In the genomic region with DNA sequence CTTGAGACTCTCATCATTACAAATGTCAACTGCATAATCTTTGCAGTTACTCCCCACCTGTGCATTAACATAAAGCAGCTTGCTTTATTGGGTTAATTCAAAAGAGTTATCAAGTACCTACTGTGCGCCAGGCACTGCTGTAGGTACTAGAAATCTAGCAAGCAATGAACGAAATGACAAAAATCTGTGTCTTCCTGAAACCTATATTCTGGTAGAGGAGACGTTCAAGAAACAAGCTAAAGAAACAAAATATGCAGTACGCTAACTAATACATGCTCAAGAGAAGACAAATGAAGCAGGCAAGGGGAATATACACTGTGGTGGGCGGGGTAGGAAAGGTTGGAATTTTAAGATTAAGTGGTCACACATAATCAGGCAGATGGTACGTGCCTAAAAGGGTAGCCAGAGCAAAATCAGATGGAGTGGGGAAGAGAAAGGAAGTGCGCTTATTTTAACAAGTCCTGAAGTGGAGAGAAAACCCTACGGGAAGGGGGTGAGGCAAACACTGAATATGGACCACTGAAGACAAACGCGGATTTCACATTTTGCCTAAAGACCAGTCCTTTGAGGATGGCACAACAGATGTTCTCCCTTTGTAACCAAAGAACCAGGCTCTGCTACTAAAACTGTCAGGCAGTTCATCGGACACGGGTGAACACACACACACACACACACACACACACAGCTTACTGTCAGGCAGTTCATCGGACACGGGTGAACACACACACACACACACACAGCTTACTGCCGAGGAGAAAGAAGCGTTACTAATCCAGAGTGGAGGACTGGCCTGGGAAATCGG, we compare ENCODE assay signal across 1 cellular context.
TF ChIP-seq lines count a peak whose summit lies in the region.

No MANE protein-coding gene starts in this region.

TF ChIP-seq in K562, 482 proteins besides CTCF, POLR2A, EP300 and RAD21 (continued from another document):
- TF ChIP-seq, protein P1, sequence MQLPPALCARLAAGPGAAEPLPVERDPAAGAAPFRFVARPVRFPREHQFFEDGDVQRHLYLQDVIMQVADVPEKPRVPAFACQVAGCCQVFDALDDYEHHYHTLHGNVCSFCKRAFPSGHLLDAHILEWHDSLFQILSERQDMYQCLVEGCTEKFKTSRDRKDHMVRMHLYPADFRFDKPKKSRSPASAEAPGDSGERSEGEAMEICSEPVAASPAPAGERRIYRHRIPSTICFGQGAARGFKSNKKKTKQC (CRISPR knock-in tag; IDR thresholded peaks at IDR 0.05) = no peak
- TF ChIP-seq, protein P2, sequence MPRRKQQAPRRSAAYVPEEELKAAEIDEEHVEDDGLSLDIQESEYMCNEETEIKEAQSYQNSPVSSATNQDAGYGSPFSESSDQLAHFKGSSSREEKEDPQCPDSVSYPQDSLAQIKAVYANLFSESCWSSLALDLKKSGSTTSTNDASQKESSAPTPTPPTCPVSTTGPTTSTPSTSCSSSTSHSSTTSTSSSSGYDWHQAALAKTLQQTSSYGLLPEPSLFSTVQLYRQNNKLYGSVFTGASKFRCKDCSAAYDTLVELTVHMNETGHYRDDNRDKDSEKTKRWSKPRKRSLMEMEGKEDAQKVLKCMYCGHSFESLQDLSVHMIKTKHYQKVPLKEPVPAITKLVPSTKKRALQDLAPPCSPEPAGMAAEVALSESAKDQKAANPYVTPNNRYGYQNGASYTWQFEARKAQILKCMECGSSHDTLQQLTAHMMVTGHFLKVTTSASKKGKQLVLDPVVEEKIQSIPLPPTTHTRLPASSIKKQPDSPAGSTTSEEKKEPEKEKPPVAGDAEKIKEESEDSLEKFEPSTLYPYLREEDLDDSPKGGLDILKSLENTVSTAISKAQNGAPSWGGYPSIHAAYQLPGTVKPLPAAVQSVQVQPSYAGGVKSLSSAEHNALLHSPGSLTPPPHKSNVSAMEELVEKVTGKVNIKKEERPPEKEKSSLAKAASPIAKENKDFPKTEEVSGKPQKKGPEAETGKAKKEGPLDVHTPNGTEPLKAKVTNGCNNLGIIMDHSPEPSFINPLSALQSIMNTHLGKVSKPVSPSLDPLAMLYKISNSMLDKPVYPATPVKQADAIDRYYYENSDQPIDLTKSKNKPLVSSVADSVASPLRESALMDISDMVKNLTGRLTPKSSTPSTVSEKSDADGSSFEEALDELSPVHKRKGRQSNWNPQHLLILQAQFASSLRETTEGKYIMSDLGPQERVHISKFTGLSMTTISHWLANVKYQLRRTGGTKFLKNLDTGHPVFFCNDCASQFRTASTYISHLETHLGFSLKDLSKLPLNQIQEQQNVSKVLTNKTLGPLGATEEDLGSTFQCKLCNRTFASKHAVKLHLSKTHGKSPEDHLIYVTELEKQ (CRISPR knock-in tag; IDR thresholded peaks at IDR 0.05) = no peak
- TF ChIP-seq, protein P3, sequence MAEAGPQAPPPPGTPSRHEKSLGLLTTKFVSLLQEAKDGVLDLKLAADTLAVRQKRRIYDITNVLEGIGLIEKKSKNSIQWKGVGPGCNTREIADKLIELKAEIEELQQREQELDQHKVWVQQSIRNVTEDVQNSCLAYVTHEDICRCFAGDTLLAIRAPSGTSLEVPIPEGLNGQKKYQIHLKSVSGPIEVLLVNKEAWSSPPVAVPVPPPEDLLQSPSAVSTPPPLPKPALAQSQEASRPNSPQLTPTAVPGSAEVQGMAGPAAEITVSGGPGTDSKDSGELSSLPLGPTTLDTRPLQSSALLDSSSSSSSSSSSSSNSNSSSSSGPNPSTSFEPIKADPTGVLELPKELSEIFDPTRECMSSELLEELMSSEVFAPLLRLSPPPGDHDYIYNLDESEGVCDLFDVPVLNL (CRISPR knock-in tag; IDR thresholded peaks at IDR 0.05; ENCODE audit: low read depth) = no peak
- TF ChIP-seq HDAC3 (IDR thresholded peaks at IDR 0.05; ENCODE audit: borderline replicate concordance, partially characterized antibody) (no peak), ZNF347 (CRISPR knock-in tag; IDR thresholded peaks at IDR 0.05; ENCODE audit: low read depth) (no peak), JUND (IDR thresholded peaks at IDR 0.05; ENCODE audit: borderline replicate concordance, low read depth, low read length) (no peak), JUND (tag; IDR thresholded peaks at IDR 0.05; ENCODE audit: borderline replicate concordance, low read depth, low read length) (no peak), ZKSCAN1 (IDR thresholded peaks at IDR 0.05; ENCODE audit: low read depth, low read length) (peak; percentile 83), NEUROD1 (IDR thresholded peaks at IDR 0.05; ENCODE audit: borderline replicate concordance, low read depth, low read length, partially characterized antibody) (no peak), SAFB2 (IDR thresholded peaks at IDR 0.05; ENCODE audit: borderline replicate concordance, low read depth, low read length, severe bottlenecking) (no peak), MTA2 (IDR thresholded peaks at IDR 0.05; ENCODE audit: low read depth) (no peak), TBL1XR1 (IDR thresholded peaks at IDR 0.05; ENCODE audit: low read length in 2 of 2) (0 out of 4 replicates have a peak, but pooled peaks of 1 of the 2 experiments have one; percentile 24), EZH2 (IDR thresholded peaks at IDR 0.05; ENCODE audit: borderline replicate concordance, low read depth, low read length) (peak; percentile 81; the same call in 1 of the 2 replicates), ERF (CRISPR knock-in tag; IDR thresholded peaks at IDR 0.05) (no peak)
- TF ChIP-seq, protein P4, sequence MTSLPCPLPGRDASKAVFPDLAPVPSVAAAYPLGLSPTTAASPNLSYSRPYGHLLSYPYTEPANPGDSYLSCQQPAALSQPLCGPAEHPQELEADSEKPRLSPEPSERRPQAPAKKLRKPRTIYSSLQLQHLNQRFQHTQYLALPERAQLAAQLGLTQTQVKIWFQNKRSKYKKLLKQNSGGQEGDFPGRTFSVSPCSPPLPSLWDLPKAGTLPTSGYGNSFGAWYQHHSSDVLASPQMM (CRISPR knock-in tag; IDR thresholded peaks at IDR 0.05) = no peak
- TF ChIP-seq, protein P5, sequence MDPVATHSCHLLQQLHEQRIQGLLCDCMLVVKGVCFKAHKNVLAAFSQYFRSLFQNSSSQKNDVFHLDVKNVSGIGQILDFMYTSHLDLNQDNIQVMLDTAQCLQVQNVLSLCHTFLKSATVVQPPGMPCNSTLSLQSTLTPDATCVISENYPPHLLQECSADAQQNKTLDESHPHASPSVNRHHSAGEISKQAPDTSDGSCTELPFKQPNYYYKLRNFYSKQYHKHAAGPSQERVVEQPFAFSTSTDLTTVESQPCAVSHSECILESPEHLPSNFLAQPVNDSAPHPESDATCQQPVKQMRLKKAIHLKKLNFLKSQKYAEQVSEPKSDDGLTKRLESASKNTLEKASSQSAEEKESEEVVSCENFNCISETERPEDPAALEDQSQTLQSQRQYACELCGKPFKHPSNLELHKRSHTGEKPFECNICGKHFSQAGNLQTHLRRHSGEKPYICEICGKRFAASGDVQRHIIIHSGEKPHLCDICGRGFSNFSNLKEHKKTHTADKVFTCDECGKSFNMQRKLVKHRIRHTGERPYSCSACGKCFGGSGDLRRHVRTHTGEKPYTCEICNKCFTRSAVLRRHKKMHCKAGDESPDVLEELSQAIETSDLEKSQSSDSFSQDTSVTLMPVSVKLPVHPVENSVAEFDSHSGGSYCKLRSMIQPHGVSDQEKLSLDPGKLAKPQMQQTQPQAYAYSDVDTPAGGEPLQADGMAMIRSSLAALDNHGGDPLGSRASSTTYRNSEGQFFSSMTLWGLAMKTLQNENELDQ (CRISPR knock-in tag; IDR thresholded peaks at IDR 0.05; ENCODE audit: borderline replicate concordance) = no peak
